Comparison of ENCODE assay signal across 17 cellular contexts in genomic region chr11:32602657-32603410, GRCh38. TPM values are rescaled to one million over a fixed set of nuclear protein-coding genes. Genes with fewer than 3 reads are reported as not detected.
DNase-seq lines count a peak whose midpoint lies in the region; ATAC-seq, FAIRE-seq and TF ChIP-seq lines count a peak whose summit lies in the region.
"Had no signal": no experiment of that assay in that cellular context is flagged by ENCODE, and none has a peak within 500 bp of the region (broad histone marks: within the 10 kb centered on the region; RNA-seq: fewer than 3 reads in every experiment).

No MANE protein-coding gene starts in this region.

- H3K9ac ChIP-seq in endothelial cell of umbilical vein (replicated peaks; ENCODE audit: extremely low read depth, insufficient read depth, low read length), result no peak overlapping the region

- peak; percentile 58 for FAIRE-seq in endothelial cell of umbilical vein (lab: Jason Lieb, UNC)

- TSS peak; percentile 78 for BruUV-seq in endothelial cell of umbilical vein (replicated peaks; lab: Mats Ljungman, UMichigan)

- peaks cover 2% of the 10 kb centered on the region for H3K4me1 Mint-ChIP-seq in stimulated activated effector memory CD8-positive, alpha-beta T cell treated with anti-CD3 and anti-CD28 coated beads, Interleukin-12 subunit alpha, Interleukin-12 subunit beta, amount 100 ng/mL, for 72 hours
- H3K4me1 Mint-ChIP-seq: B cell had no signal

- H3K36me3 ChIP-seq in endothelial cell of umbilical vein (ENCODE audit: control insufficient read depth in 2 of 2, extremely low read depth in 1 of 2, insufficient read depth in 2 of 2, low read length in 2 of 2), result peaks cover 4 to 6% of the 10 kb centered on the region in 2 experiments

- POLR2A ChIA-PET in endothelial cell of umbilical vein (lab: Charles Lee), result no interaction called here

- H3K9me3 ChIP-seq in endothelial cell of umbilical vein (replicated peaks; ENCODE audit: control insufficient read depth, insufficient read depth, low read length), result no peaks in the 10 kb centered on the region

- no peak for TF ChIP-seq POLR2A in endothelial cell of umbilical vein (IDR thresholded peaks at IDR 0.05; ENCODE audit: low read depth, low read length)

- no peak for TF ChIP-seq CTCF in endothelial cell of umbilical vein (IDR thresholded peaks at IDR 0.05; ENCODE audit: extremely low read depth in 1 of 2, insufficient read depth in 1 of 2, low read depth in 1 of 2, low read length in 2 of 2)

- CTCF ChIA-PET in endothelial cell of umbilical vein (lab: Charles Lee), result no interaction called here

- peaks cover 89% of the 10 kb centered on the region for H3K36me3 Mint-ChIP-seq in stimulated activated effector memory CD8-positive, alpha-beta T cell treated with anti-CD3 and anti-CD28 coated beads, Interleukin-12 subunit alpha, Interleukin-12 subunit beta, amount 100 ng/mL, for 72 hours

- H3K4me2 ChIP-seq in endothelial cell of umbilical vein (ENCODE audit: insufficient read depth, low read length), result peak overlapping the region; percentile 6

- H3K4me3 ChIP-seq in endothelial cell of umbilical vein (replicated peaks in 1 of 3; ENCODE audit: insufficient read depth in 1 of 3, low read depth in 1 of 3, low read length in 3 of 3), result no peak overlapping the region

- H3K4me3 Mint-ChIP-seq in stimulated activated effector memory CD8-positive, alpha-beta T cell treated with anti-CD3 and anti-CD28 coated beads, Interleukin-12 subunit alpha, Interleukin-12 subunit beta, amount 100 ng/mL, for 72 hours, result no peak overlapping the region
- H3K4me3 Mint-ChIP-seq: activated naive CD8-positive, alpha-beta T cell treated with anti-CD3 and anti-CD28 coated beads, Interleukin-2, amount 50 U/mL, for 24 hours; activated T-cell treated with anti-CD3 and anti-CD28 coated beads, Interleukin-2, amount 50 U/mL, for 4 hours; B cell had no signal

- ATAC-seq in Right ventricle myocardium superior (ENCODE audit: poor library complexity), result peak; percentile 25
- ATAC-seq in stimulated activated effector memory CD8-positive, alpha-beta T cell treated with anti-CD3 and anti-CD28 coated beads, Interleukin-12 subunit alpha, Interleukin-12 subunit beta, amount 100 ng/mL, for 72 hours, result no peak
- no peak for ATAC-seq in HG03442 (IDR thresholded peaks at IDR 0.05; ENCODE audit: unreplicated experiment)
- ATAC-seq: activated naive CD8-positive, alpha-beta T cell treated with anti-CD3 and anti-CD28 coated beads, Interleukin-2, amount 50 U/mL, for 24 hours; activated T-cell treated with anti-CD3 and anti-CD28 coated beads, Interleukin-2, amount 50 U/mL, for 4 hours had no signal

- peaks cover 2% of the 10 kb centered on the region for H4K20me1 ChIP-seq in endothelial cell of umbilical vein (replicated peaks; ENCODE audit: control insufficient read depth, extremely low read depth, insufficient read depth, low read length)

- peaks cover 1% of the 10 kb centered on the region for H3K79me2 ChIP-seq in endothelial cell of umbilical vein (ENCODE audit: control insufficient read depth, insufficient read depth, low read length)

- intact Hi-C loops in Right ventricle myocardium superior (cut with DNase I) (no loop called here), cardiac septum (cut with DNase I) (no loop called here), endothelial cell of umbilical vein (cut with micrococcal nuclease) (loop anchor here (1.0 to 10.0 kb wide), 2 partner anchors 20 to 788 kb away; partner anchors contain the start of genes EIF3M and PAX6)

- H3K9me3 Mint-ChIP-seq in stimulated activated effector memory CD8-positive, alpha-beta T cell treated with anti-CD3 and anti-CD28 coated beads, Interleukin-12 subunit alpha, Interleukin-12 subunit beta, amount 100 ng/mL, for 72 hours, result no peaks in the 10 kb centered on the region

- no peak overlapping the region for H2AFZ ChIP-seq in endothelial cell of umbilical vein (ENCODE audit: low read depth, low read length)

- H3K9me1 ChIP-seq in endothelial cell of umbilical vein (replicated peaks; ENCODE audit: control insufficient read depth, extremely low read depth, insufficient read depth, low read length), result no peaks in the 10 kb centered on the region

- H3K27ac ChIP-seq in endothelial cell of umbilical vein (ENCODE audit: insufficient read depth, low read depth, low read length), result peak overlapping the region; percentile 36

- peak overlapping the region; percentile 8 for H3K27ac Mint-ChIP-seq in stimulated activated effector memory CD8-positive, alpha-beta T cell treated with anti-CD3 and anti-CD28 coated beads, Interleukin-12 subunit alpha, Interleukin-12 subunit beta, amount 100 ng/mL, for 72 hours
- H3K27ac Mint-ChIP-seq: activated naive CD8-positive, alpha-beta T cell treated with anti-CD3 and anti-CD28 coated beads, Interleukin-2, amount 50 U/mL, for 24 hours; B cell had no signal

- no peak for DNase-seq in Right ventricle myocardium superior
- no peak for DNase-seq in cardiac septum (ENCODE audit: low spot score)
- peak; percentile 8 for DNase-seq in NCI-H226
- peak; percentile 66 for DNase-seq in endothelial cell of umbilical vein (ENCODE audit: low read depth, low spot score)
- no peak for DNase-seq in stimulated activated effector memory CD8-positive, alpha-beta T cell treated with anti-CD3 and anti-CD28 coated beads, Interleukin-12 subunit alpha, Interleukin-12 subunit beta, amount 100 ng/mL, for 72 hours (ENCODE audit: low spot score in 2 of 2)
- no peak for DNase-seq in DMS53 (lab: John Stamatoyannopoulos, UW)
- DNase-seq in NCI-H1092 treated with DMSO at 0.1 percent for 48 hours (lab: John Stamatoyannopoulos, UW), result no peak
- DNase-seq: activated naive CD8-positive, alpha-beta T cell treated with anti-CD3 and anti-CD28 coated beads, Interleukin-2, amount 50 U/mL, for 24 hours; activated T-cell treated with anti-CD3 and anti-CD28 coated beads, Interleukin-2, amount 50 U/mL, for 4 hours; cerebellar nuclear complex; DMS 273 treated with DMSO at 0.1 percent for 48 hours; MM.1S; NCI-H187 treated with DMSO at 0.1 percent for 48 hours; right cardiac atrium; T1000 had no signal

- peaks cover 6% of the 10 kb centered on the region for H3K4me1 ChIP-seq in endothelial cell of umbilical vein (ENCODE audit: control insufficient read depth, extremely low read depth, insufficient read depth, low read length)

- dilution Hi-C loops in endothelial cell of umbilical vein (cut with MboI; ENCODE audit: extremely low pct_ligation_motif_present, low sequenced_read_pairs), result no loop called here

- no peaks in the 10 kb centered on the region for H3K27me3 ChIP-seq in endothelial cell of umbilical vein (ENCODE audit: control insufficient read depth in 2 of 2, insufficient read depth in 2 of 2, low read length in 2 of 2)

TF ChIP-seq in endothelial cell of umbilical vein, 7 proteins besides CTCF, POLR2A, EP300 and RAD21:
- no peak for TF ChIP-seq FOS (IDR thresholded peaks at IDR 0.05; ENCODE audit: borderline replicate concordance, insufficient read depth, low read length)
- TF ChIP-seq MAX (IDR thresholded peaks at IDR 0.05; ENCODE audit: insufficient read depth, insufficient read length), result no peak
- no peak for TF ChIP-seq POLR2AphosphoS5 (IDR thresholded peaks at IDR 0.05; ENCODE audit: insufficient read depth, low read depth, low read length)
- no peak for TF ChIP-seq MYC (IDR thresholded peaks at IDR 0.05; ENCODE audit: low read depth, low read length)
- no peak for TF ChIP-seq EZH2 (IDR thresholded peaks at IDR 0.05; ENCODE audit: borderline replicate concordance, low read depth, low read length, severe bottlenecking)
- TF ChIP-seq GATA2 (IDR thresholded peaks at IDR 0.05; ENCODE audit: insufficient read depth, insufficient read length, low read depth, low read length), result no peak

RNA-seq across cellular contexts. Expression of gene EIF3M, which starts 19.2 kb away (rescaled TPM):
- 182 TPM for total RNA-seq in Right ventricle myocardium superior
- 137 TPM for total RNA-seq in cardiac septum
- 240 and 243 TPM in 2 replicates for total RNA-seq in endothelial cell of umbilical vein
- polyA plus RNA-seq in endothelial cell of umbilical vein, result 135 and 229 TPM in 2 replicates
- 379 and 393 TPM in 2 replicates for polyA plus RNA-seq in endothelial cell of umbilical vein (2011; cell fraction: cytosol; rRNA removed)
- polyA plus RNA-seq in endothelial cell of umbilical vein (2011; cell fraction: nucleus; rRNA removed), result 246 and 333 TPM in 2 replicates
- 345 and 457 TPM in 2 replicates for polyA plus RNA-seq in endothelial cell of umbilical vein (2012)
- 106 and 118 TPM in 2 replicates for polyA minus RNA-seq in endothelial cell of umbilical vein
- polyA minus RNA-seq in endothelial cell of umbilical vein (2011; cell fraction: cytosol; rRNA and poly(A)+ RNA removed), result 146 TPM
- 46.5 and 55.2 TPM in 2 replicates for polyA minus RNA-seq in endothelial cell of umbilical vein (2011; cell fraction: nucleus; rRNA and poly(A)+ RNA removed)

Comparison
In these comparisons a context has a peak if more than half of its experiments do, and no peak if none do; other contexts are left out.
1. DNase-seq: peak in NCI-H226 (single experiment) and endothelial cell of umbilical vein (single experiment); none in Right ventricle myocardium superior (single experiment), cardiac septum (single experiment), stimulated activated effector memory CD8-positive, alpha-beta T cell treated with anti-CD3 and anti-CD28 coated beads, Interleukin-12 subunit alpha, Interleukin-12 subunit beta, amount 100 ng/mL, for 72 hours (0 of 2), DMS53 (single experiment) and NCI-H1092 treated with DMSO at 0.1 percent for 48 hours (single experiment).